Comparison of ENCODE assay signal across 8 cellular contexts in the genomic region with DNA sequence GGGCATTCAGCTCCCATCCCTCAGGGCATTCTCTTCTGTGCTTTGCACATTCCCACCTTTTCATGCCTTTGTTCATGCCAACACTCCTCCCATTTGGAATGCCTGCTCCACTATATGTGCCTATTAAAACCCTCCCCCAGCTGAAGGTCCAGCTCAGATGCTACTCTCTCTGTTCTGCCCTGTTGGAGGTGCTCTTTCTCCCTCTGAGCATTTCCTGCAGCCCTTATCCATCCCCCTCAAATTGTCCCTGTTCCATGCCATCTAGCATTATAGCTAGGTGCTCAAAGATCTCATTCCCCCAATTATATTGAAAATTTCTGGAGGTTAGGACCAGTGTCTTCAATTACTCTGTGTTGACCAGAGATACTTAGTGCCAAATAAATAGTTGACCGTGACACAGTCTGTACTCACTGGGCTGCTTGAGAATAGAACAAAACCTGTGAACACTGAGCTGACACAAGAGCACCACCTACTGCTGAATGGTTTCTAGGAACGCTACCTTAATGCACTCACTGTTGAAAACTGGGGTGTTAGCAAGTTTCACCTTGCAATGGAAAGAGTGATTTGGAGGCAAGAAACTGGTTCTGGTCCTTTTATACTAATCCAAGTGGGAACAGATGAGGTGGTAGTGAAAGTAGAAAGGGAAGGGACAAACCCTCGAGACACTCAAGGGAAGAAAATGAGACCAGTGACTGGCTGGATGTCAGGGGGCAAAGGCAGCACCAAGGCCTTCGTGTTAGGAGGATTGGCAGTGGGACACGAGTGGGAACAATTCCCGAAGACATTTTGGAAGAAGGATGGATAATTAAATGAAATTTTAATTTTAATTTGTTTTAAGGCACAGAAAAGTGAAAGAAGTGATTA.
DNase-seq lines count a peak whose midpoint lies in the region; TF ChIP-seq lines count a peak whose summit lies in the region.

No MANE protein-coding gene starts in this region.

- TF ChIP-seq CTCF in endodermal cell (conservative IDR thresholded peaks at IDR 0.05): peak; percentile 82
- peak; percentile 59 for TF ChIP-seq CTCF in neural cell (IDR thresholded peaks at IDR 0.05; ENCODE audit: poor library complexity, severe bottlenecking)
- peak in 1 of 2 donors; percentile 24 for TF ChIP-seq CTCF in suprapubic skin (IDR thresholded peaks at IDR 0.05)

- no peak for TF ChIP-seq POLR2A in suprapubic skin (IDR thresholded peaks at IDR 0.05)

- peak; percentile 66 for TF ChIP-seq RAD21 in neural cell (conservative IDR thresholded peaks at IDR 0.05)

- no peak overlapping the region for H3K27ac Mint-ChIP-seq in endodermal cell

- H3K4me3 Mint-ChIP-seq in endodermal cell: no peak overlapping the region

- no peaks in the 10 kb centered on the region for H3K4me1 ChIP-seq in endodermal cell (ENCODE audit: control insufficient read depth, insufficient read depth, low read length)
- H3K4me1 ChIP-seq in suprapubic skin: peaks cover 25% of the 10 kb centered on the region

- H3K4me2 ChIP-seq in neural cell (ENCODE audit: low read length): no peak overlapping the region

- H3K27ac ChIP-seq in endodermal cell (ENCODE audit: low read depth, low read length) (no peak overlapping the region), neural cell (ENCODE audit: low read length) (no peak overlapping the region), suprapubic skin (no peak overlapping the region)

- no peaks in the 10 kb centered on the region for H3F3A ChIP-seq in neural cell (ENCODE audit: insufficient read depth, low read length, poor library complexity, severe bottlenecking)

- H3K9ac ChIP-seq in endodermal cell (ENCODE audit: extremely low read depth, low read length, poor library complexity, severe bottlenecking) (no peak overlapping the region), neural cell (ENCODE audit: low read length) (no peak overlapping the region)

- H3K36me3 ChIP-seq in endodermal cell (ENCODE audit: control insufficient read depth, insufficient read depth, low read length): no peaks in the 10 kb centered on the region
- H3K36me3 ChIP-seq in neural cell (ENCODE audit: insufficient read depth, low read length): no peaks in the 10 kb centered on the region
- no peaks in the 10 kb centered on the region for H3K36me3 ChIP-seq in suprapubic skin

- TF ChIP-seq EP300 in neural cell (conservative IDR thresholded peaks at IDR 0.05; ENCODE audit: poor library complexity, severe bottlenecking) (no peak), suprapubic skin (IDR thresholded peaks at IDR 0.05) (no peak)

- H3K27me3 ChIP-seq in endodermal cell (ENCODE audit: control insufficient read depth, insufficient read depth, low read length, poor library complexity, severe bottlenecking) (no peaks in the 10 kb centered on the region), neural cell (ENCODE audit: insufficient read depth, low read depth, low read length) (no peaks in the 10 kb centered on the region), suprapubic skin (no peaks in the 10 kb centered on the region)

- peaks cover 15% of the 10 kb centered on the region for H3K27me3 Mint-ChIP-seq in endodermal cell (ENCODE audit: insufficient read depth)

- no peak overlapping the region for H3K4me3 ChIP-seq in endodermal cell (ENCODE audit: low read length)
- H3K4me3 ChIP-seq in neural cell (ENCODE audit: low read length): no peak overlapping the region
- no peak overlapping the region for H3K4me3 ChIP-seq in suprapubic skin

- H3K4me1 Mint-ChIP-seq in endodermal cell: no peaks in the 10 kb centered on the region

- H4K20me1 ChIP-seq in neural cell (ENCODE audit: insufficient read depth): no peaks in the 10 kb centered on the region

- no peaks in the 10 kb centered on the region for H3K79me2 ChIP-seq in neural cell (replicated peaks; ENCODE audit: insufficient read depth, low read length)

- no peaks in the 10 kb centered on the region for H3K9me2 ChIP-seq in neural cell (ENCODE audit: insufficient read depth, low read length)

- H3K36me3 Mint-ChIP-seq in endodermal cell (ENCODE audit: low read depth): no peaks in the 10 kb centered on the region

- H2AFZ ChIP-seq in neural cell (ENCODE audit: low read depth, low read length): no peak overlapping the region

- H3K9me3 Mint-ChIP-seq in endodermal cell: no peaks in the 10 kb centered on the region

- H3K9me3 ChIP-seq in endodermal cell (ENCODE audit: control insufficient read depth, low read length) (no peaks in the 10 kb centered on the region), neural cell (ENCODE audit: low read length) (no peaks in the 10 kb centered on the region), suprapubic skin (no peaks in the 10 kb centered on the region)

- whole genome bisulfite sequencing in endodermal cell (ENCODE audit: insufficient coverage in 1 of 2, insufficient read length in 1 of 2), 2 experiments: 75% methylated on average over 6 of the region's 6 CpGs
- 58% methylated on average over 6 of the region's 6 CpGs for WGBS in suprapubic skin

- peak; percentile 17 for DNase-seq in SKM-1 treated with dmso at 0.1 percent for 144 hours (lab: John Stamatoyannopoulos, UW; ENCODE audit: unreplicated experiment)
- DNase-seq in SKM-1 (lab: John Stamatoyannopoulos, UW; ENCODE audit: unreplicated experiment): no peak
- DNase-seq in NCI-H69 (lab: John Stamatoyannopoulos, UW): peak; percentile 70
- DNase-seq in endodermal cell: peak; percentile 69
- no peak for DNase-seq in activated effector memory CD4-positive, alpha-beta T cell treated with Interleukin-2 at 50 U/mL for 16 hours
- DNase-seq in GOT3 (lab: John Stamatoyannopoulos, UW): no peak
- no peak for DNase-seq in suprapubic skin (ENCODE audit: low spot score in 2 of 2)

TF ChIP-seq in neural cell, 6 proteins besides CTCF, POLR2A, EP300 and RAD21:
- TF ChIP-seq SMC3 (conservative IDR thresholded peaks at IDR 0.05; ENCODE audit: poor library complexity): peak; percentile 65
- TF ChIP-seq MXI1 (conservative IDR thresholded peaks at IDR 0.05; ENCODE audit: poor library complexity, severe bottlenecking): no peak

Comparison
In these comparisons a context has a peak if more than half of its experiments do, and no peak if none do; other contexts are left out.
1. DNase-seq: peak in SKM-1 treated with dmso at 0.1 percent for 144 hours (single experiment), NCI-H69 (single experiment) and endodermal cell (single experiment); none in SKM-1 (single experiment), activated effector memory CD4-positive, alpha-beta T cell treated with Interleukin-2 at 50 U/mL for 16 hours (single experiment), GOT3 (single experiment) and suprapubic skin (0 of 2).